ENCODE assay signal across 9 cellular contexts in the genomic region with DNA sequence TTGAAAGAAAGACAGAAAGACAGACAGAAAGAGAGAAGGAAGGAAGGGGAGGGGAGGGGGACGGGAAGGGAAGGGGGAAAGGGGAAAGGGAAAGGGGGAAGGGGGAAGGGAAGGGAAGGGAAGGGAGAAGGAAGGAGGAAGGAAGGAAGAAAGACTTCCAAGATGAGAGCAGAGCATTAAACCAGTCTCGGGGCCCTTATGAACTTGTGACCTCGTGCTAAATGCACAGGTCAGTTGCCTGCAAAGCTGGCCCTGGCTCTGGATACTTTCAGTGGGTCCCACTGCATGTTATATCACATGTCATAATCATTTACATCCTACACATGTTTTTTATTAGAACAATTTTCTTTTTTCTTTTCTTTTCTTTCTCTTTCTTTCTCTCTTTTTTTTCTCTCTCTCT.
"Had no signal": no experiment of that assay in that cellular context is flagged by ENCODE, and none has a peak within 500 bp of the region (broad histone marks: within the 10 kb centered on the region; RNA-seq: fewer than 3 reads in every experiment).

No MANE protein-coding gene starts in this region.

- H3K9ac ChIP-seq: GM23248 had no signal

- H3K9me3 Mint-ChIP-seq: HFFc6 had no signal

- H2AFZ ChIP-seq: GM23248 had no signal

- H3K4me3 Mint-ChIP-seq: HFFc6 had no signal

- H3K36me3 ChIP-seq: HAP-1 had no signal

- H3K27ac ChIP-seq: GM23248, HL-60 had no signal

- DNase-seq: GM23248, GOT3, H7, HFFc6, IMR-90, KBM-7 had no signal

- H3K27ac Mint-ChIP-seq: HFFc6 had no signal

- H3K4me1 ChIP-seq: HAP-1 had no signal

- H3K4me3 ChIP-seq: GM23248, HAP-1 had no signal

- ATAC-seq: HCT116 had no signal

- H3K9me3 ChIP-seq: HAP-1 had no signal
